ENCODE assay signal across 11 cellular contexts in genomic region chr11:56577621-56578020, GRCh38. TPM values are rescaled to one million over a fixed set of nuclear protein-coding genes. Genes with fewer than 3 reads are reported as not detected.
"Had no signal": no experiment of that assay in that cellular context is flagged by ENCODE, and none has a peak within 500 bp of the region (broad histone marks: within the 10 kb centered on the region; RNA-seq: fewer than 3 reads in every experiment).

OR5M10 (minus strand) TSS chr11:56577721; CDS start chr11:56577721, 0 bp downstream.

- DNase-seq: IMR-90, KBM-7, KG1 had no signal

- FAIRE-seq: HepG2, HTR-8/SVneo, K562 had no signal

- H3K4me3 ChIP-seq: K562 had no signal

- H3K4me2 ChIP-seq: KMS-11 had no signal

- H3K27ac ChIP-seq: HL-60, KMS-11 had no signal

- ATAC-seq: HepG2, K562 had no signal

RNA-seq across cellular contexts. Expression of gene OR5M10, which starts in this region (rescaled TPM):
- total RNA-seq: HepG2, HT-29, HT1080, IMR-90, K562 had no signal
- polyA plus RNA-seq: HepG2, IgD-negative memory B cell, IMR-90, K562 had no signal
